8 cellular contexts compared by ENCODE assay signal in genomic region chr2:176001281-176001902, GRCh38. TPM values are rescaled to one million over a fixed set of nuclear protein-coding genes. Genes with fewer than 3 reads are reported as not detected.
DNase-seq lines count a peak whose midpoint lies in the region; TF ChIP-seq lines count a peak whose summit lies in the region.

No MANE protein-coding gene starts in this region.

- H3K36me3 ChIP-seq in brain microvascular endothelial cell (replicated peaks): no peaks in the 10 kb centered on the region

- H3K4me3 Mint-ChIP-seq in T-helper 1 cell treated with Interleukin-12 subunit alpha and Interleukin-12 subunit beta and Interleukin-4 antibody, amounts not matched to agents 30 μg/mL and 1 μg/mL, for 36 hours: peak overlapping the region; percentile 89
- peak overlapping the region; percentile 83 to 96 (median 88) for H3K4me3 Mint-ChIP-seq in immature natural killer cell

- H3K4me3 ChIP-seq in GM12864 (ENCODE audit: low read depth, low read length): peak overlapping the region; percentile 98
- H3K4me3 ChIP-seq in brain microvascular endothelial cell (ENCODE audit: low read depth, low read length): peak overlapping the region; percentile 81

- CTCF ChIA-PET in HEK293T (lab: Yijun Ruan, JAX): interaction anchor here (1.1 kb wide), 1 partner anchor 311 kb away, joined by 6 read pairs; no protein-coding TSS in a partner anchor

- peaks cover 24% of the 10 kb centered on the region for H3K4me1 Mint-ChIP-seq in T-helper 1 cell treated with Interleukin-12 subunit alpha and Interleukin-12 subunit beta and Interleukin-4 antibody, amounts not matched to agents 30 μg/mL and 1 μg/mL, for 36 hours (ENCODE audit: low read depth)
- peaks cover 15 to 24% of the 10 kb centered on the region in 2 donors for H3K4me1 Mint-ChIP-seq in immature natural killer cell

- no peaks in the 10 kb centered on the region for H3K36me3 Mint-ChIP-seq in T-helper 1 cell treated with Interleukin-12 subunit alpha and Interleukin-12 subunit beta and Interleukin-4 antibody, amounts not matched to agents 30 μg/mL and 1 μg/mL, for 36 hours (ENCODE audit: low read depth)
- no peaks in the 10 kb centered on the region for H3K36me3 Mint-ChIP-seq in immature natural killer cell

- POLR2A ChIA-PET in HEK293T (lab: Yijun Ruan, JAX): interaction anchor here (0.6 to 2.7 kb wide), 15 partner anchors 9 to 428 kb away, joined by 3 to 10 read pairs (median 3); partner anchors contain the start of gene HOXD13

- no peaks in the 10 kb centered on the region for H3K9me3 Mint-ChIP-seq in T-helper 1 cell treated with Interleukin-12 subunit alpha and Interleukin-12 subunit beta and Interleukin-4 antibody, amounts not matched to agents 30 μg/mL and 1 μg/mL, for 36 hours
- no peaks in the 10 kb centered on the region for H3K9me3 Mint-ChIP-seq in immature natural killer cell

- H3K27me3 Mint-ChIP-seq in T-helper 1 cell treated with Interleukin-12 subunit alpha and Interleukin-12 subunit beta and Interleukin-4 antibody, amounts not matched to agents 30 μg/mL and 1 μg/mL, for 36 hours (ENCODE audit: low read depth): peaks cover 21% of the 10 kb centered on the region
- peaks cover 2 to 8% (median 4%) of the 10 kb centered on the region in 3 donors for H3K27me3 Mint-ChIP-seq in immature natural killer cell (ENCODE audit: low read depth in 3 of 3)

- TF ChIP-seq CTCF in GM12864 (IDR thresholded peaks at IDR 0.05; ENCODE audit: low read depth, low read length, missing control alignments) (no peak), brain microvascular endothelial cell (IDR thresholded peaks at IDR 0.05; ENCODE audit: low read depth, low read length, missing control alignments) (no peak)

- H3K27ac Mint-ChIP-seq in T-helper 1 cell treated with Interleukin-12 subunit alpha and Interleukin-12 subunit beta and Interleukin-4 antibody, amounts not matched to agents 30 μg/mL and 1 μg/mL, for 36 hours: peak overlapping the region; percentile 75
- peak overlapping the region; percentile 19 to 94 (median 78) for H3K27ac Mint-ChIP-seq in immature natural killer cell

- H3K27ac ChIP-seq in brain microvascular endothelial cell: peak overlapping the region; percentile 52

- in situ Hi-C loops in brain microvascular endothelial cell (cut with HindIII; ENCODE audit: low pct_ligation_motif_present, low sequenced_read_pairs): no loop called here

- H3K27me3 ChIP-seq in brain microvascular endothelial cell (replicated peaks): no peaks in the 10 kb centered on the region

- peak; percentile 25 for DNase-seq in GM12864 (ENCODE audit: low read depth)
- peak; percentile 37 for DNase-seq in HEK293T (ENCODE audit: extremely low spot score)
- peak; percentile 58 for DNase-seq in M059J (ENCODE audit: low read depth)
- peak; percentile 28 for DNase-seq in brain microvascular endothelial cell
- DNase-seq in immature natural killer cell: peak in 2 of 3 donors; percentile 22 to 35
- DNase-seq in stimulated activated CD4-positive, alpha-beta T cell treated with anti-CD3 and anti-CD28 coated beads, Interleukin-12 subunit alpha, Interleukin-12 subunit beta, amount 100 ng/mL, for 4 hours: peak; percentile 42
- DNase-seq in OCI-M2 (lab: John Stamatoyannopoulos, UW; ENCODE audit: unreplicated experiment): no peak

TF ChIP-seq in HEK293T, 16 proteins besides CTCF, POLR2A, EP300 and RAD21:
- no peak for TF ChIP-seq SP1 (IDR thresholded peaks at IDR 0.05)
- no peak for TF ChIP-seq ARNT (IDR thresholded peaks at IDR 0.05)
- no peak for TF ChIP-seq FOXM1 (IDR thresholded peaks at IDR 0.05; ENCODE audit: borderline replicate concordance)

RNA-seq across cellular contexts. Expression of gene LNPK, which starts 0.7 kb away (rescaled TPM):
- total RNA-seq in M059J (2014; rRNA removed; shearing (Covaris generic)): 20.8 and 27.7 TPM in 2 replicates
- polyA plus RNA-seq in immature natural killer cell: 10 to 100 TPM; 13.7 to 21.3 (median 18.0) TPM
